In the genomic region with DNA sequence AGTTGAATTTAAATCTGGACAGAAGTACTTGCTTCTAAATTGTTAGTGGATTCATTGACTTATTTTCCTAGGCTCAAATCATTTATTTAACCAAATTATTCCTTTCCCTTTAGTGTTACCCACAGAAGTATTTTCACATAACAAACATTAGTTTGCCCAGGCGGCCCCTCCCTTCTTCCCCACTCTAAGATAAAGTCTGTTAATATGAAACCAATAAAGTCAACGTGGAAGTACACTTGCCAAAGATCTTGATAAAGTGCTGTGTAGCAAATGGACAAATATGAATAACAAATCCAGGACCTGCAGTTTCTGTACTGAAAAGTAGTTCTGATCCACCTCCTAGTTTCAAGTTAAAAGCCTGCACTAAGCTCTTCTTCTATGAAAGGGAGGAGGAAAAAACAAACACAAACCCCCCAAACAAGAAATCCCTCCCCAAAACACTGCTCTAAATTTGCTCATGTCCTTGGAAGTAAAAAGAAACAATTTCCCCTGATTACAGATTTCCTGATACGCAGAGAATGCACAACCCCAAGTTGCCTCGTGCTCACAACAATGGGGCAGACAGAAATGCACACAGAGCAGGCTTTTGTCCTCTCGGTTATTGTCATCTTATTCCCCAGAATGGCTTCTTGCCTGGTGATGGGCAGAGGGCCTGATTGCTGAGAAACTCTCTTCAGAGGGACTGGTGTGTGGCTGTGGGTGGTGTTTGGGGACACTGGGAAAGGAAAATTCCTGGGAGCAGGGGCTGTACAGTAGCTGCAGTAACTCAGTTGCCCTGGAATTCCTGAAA, we compare ENCODE assay signal across 1 cellular context.
TF ChIP-seq lines count a peak whose summit lies in the region.

No MANE protein-coding gene starts in this region.

TF ChIP-seq in H1, 55 proteins besides CTCF, POLR2A, EP300 and RAD21:
- no peak for TF ChIP-seq BRCA1 (IDR thresholded peaks at IDR 0.05; ENCODE audit: low read depth, low read length)
- TF ChIP-seq, protein P1, sequence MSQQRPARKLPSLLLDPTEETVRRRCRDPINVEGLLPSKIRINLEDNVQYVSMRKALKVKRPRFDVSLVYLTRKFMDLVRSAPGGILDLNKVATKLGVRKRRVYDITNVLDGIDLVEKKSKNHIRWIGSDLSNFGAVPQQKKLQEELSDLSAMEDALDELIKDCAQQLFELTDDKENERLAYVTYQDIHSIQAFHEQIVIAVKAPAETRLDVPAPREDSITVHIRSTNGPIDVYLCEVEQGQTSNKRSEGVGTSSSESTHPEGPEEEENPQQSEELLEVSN (IDR thresholded peaks at IDR 0.05) = no peak
- TF ChIP-seq NANOG (IDR thresholded peaks at IDR 0.05; ENCODE audit: insufficient read depth, low read depth, low read length, poor library complexity, severe bottlenecking) = no peak
- no peak for TF ChIP-seq SP1 (IDR thresholded peaks at IDR 0.05; ENCODE audit: low read depth, low read length)
- TF ChIP-seq CBX5 (IDR thresholded peaks at IDR 0.05; ENCODE audit: low read depth, low read length) = no peak
- no peak for TF ChIP-seq KDM4A (IDR thresholded peaks at IDR 0.05; ENCODE audit: low read depth, low read length, severe bottlenecking)
- TF ChIP-seq SRF (IDR thresholded peaks at IDR 0.05; ENCODE audit: low read depth, low read length) = no peak
- TF ChIP-seq, protein P2, sequence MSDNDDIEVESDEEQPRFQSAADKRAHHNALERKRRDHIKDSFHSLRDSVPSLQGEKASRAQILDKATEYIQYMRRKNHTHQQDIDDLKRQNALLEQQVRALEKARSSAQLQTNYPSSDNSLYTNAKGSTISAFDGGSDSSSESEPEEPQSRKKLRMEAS (IDR thresholded peaks at IDR 0.05) = no peak
- no peak for TF ChIP-seq JUND (IDR thresholded peaks at IDR 0.05; ENCODE audit: low read length)
- TF ChIP-seq CTBP2 (IDR thresholded peaks at IDR 0.05; ENCODE audit: borderline replicate concordance, insufficient read depth, insufficient read length, low read length) = no peak
- TF ChIP-seq POLR2AphosphoS5 (IDR thresholded peaks at IDR 0.05; ENCODE audit: low read depth, low read length) = no peak
- no peak for TF ChIP-seq CREB1 (IDR thresholded peaks at IDR 0.05)
- no peak for TF ChIP-seq CHD2 (IDR thresholded peaks at IDR 0.05; ENCODE audit: low read length)
- no peak for TF ChIP-seq TEAD4 (IDR thresholded peaks at IDR 0.05; ENCODE audit: low read depth, low read length)
- no peak for TF ChIP-seq RFX5 (IDR thresholded peaks at IDR 0.05; ENCODE audit: borderline replicate concordance, low read depth, low read length)
- no peak for TF ChIP-seq SIRT6 (IDR thresholded peaks at IDR 0.05; ENCODE audit: low read length)
- TF ChIP-seq SP4 (IDR thresholded peaks at IDR 0.05; ENCODE audit: low read length) = no peak
- TF ChIP-seq NRF1 (IDR thresholded peaks at IDR 0.05; ENCODE audit: low read depth, low read length) = no peak
- TF ChIP-seq CEBPB (IDR thresholded peaks at IDR 0.05; ENCODE audit: low read depth, low read length) = no peak
- TF ChIP-seq MAFK (IDR thresholded peaks at IDR 0.05; ENCODE audit: low read depth, low read length) = no peak
